In genomic region chr6:100257661-100258395, GRCh38 we compare ENCODE assay signal across 8 cellular contexts.
DNase-seq lines count a peak whose midpoint lies in the region; ATAC-seq, FAIRE-seq and TF ChIP-seq lines count a peak whose summit lies in the region.

No MANE protein-coding gene starts in this region.

- in situ Hi-C loops in HepG2 (cut with HindIII; ENCODE audit: extremely low pct_ligation_motif_present, low pct_unique_long_range_greater_than_20kb) = no loop called here

- ATAC-seq in HepG2 (peak; percentile 62), right lobe of liver (no peak), HG02840 (IDR thresholded peaks at IDR 0.05; ENCODE audit: low FRiP score, unreplicated experiment) (peak; percentile 83), upper lobe of right lung (no peak)

- H3K4me3 ChIP-seq in HepG2 (replicated peaks in 1 of 3; ENCODE audit: insufficient read depth in 1 of 3, low read depth in 2 of 3, low read length in 3 of 3) = no peak overlapping the region
- H3K4me3 ChIP-seq in right lobe of liver = no peak overlapping the region
- H3K4me3 ChIP-seq in neural progenitor cell = no peak overlapping the region
- H3K4me3 ChIP-seq in upper lobe of right lung = no peak overlapping the region

- H3K27me3 ChIP-seq in HepG2 (ENCODE audit: control insufficient read depth in 1 of 2, insufficient read depth in 2 of 2, low read length in 2 of 2) (no peaks in the 10 kb centered on the region), right lobe of liver (no peaks in the 10 kb centered on the region), neural progenitor cell (no peaks in the 10 kb centered on the region), upper lobe of right lung (no peaks in the 10 kb centered on the region)

- CTCF ChIA-PET in HepG2 (lab: Yijun Ruan, JAX; ENCODE audit: low intra/inter-chr PET ratio, low total read pairs) = no interaction called here

- H3K4me2 ChIP-seq in HepG2 (ENCODE audit: low read depth, low read length) = no peak overlapping the region
- H3K4me2 ChIP-seq in neural progenitor cell = peak overlapping the region; percentile 56

- TF ChIP-seq EP300 in HepG2 (IDR thresholded peaks at IDR 0.05; ENCODE audit: low read depth in 2 of 2, low read length in 2 of 2) (no peak), HepG2 (CRISPR knock-in tag; IDR thresholded peaks at IDR 0.05; ENCODE audit: borderline replicate concordance) (no peak)

- TF ChIP-seq RAD21 in HepG2 (CRISPR knock-in tag; IDR thresholded peaks at IDR 0.05) = no peak

- no peaks in the 10 kb centered on the region for H3K4me1 ChIP-seq in HepG2 (ENCODE audit: insufficient read depth, low read length)
- H3K4me1 ChIP-seq in right lobe of liver = no peaks in the 10 kb centered on the region
- peaks cover 21% of the 10 kb centered on the region for H3K4me1 ChIP-seq in neural progenitor cell
- no peaks in the 10 kb centered on the region for H3K4me1 ChIP-seq in upper lobe of right lung

- H3K9ac ChIP-seq in HepG2 (ENCODE audit: insufficient read depth, low read depth, low read length) = no peak overlapping the region
- H3K9ac ChIP-seq in neural progenitor cell = no peak overlapping the region

- H3K4me1 Mint-ChIP-seq in neural progenitor cell = peaks cover 15% of the 10 kb centered on the region

- peak; percentile 53 for FAIRE-seq in HepG2 (lab: Jason Lieb, UNC)

- H3K79me2 ChIP-seq in HepG2 (ENCODE audit: insufficient read depth, low read length) (no peaks in the 10 kb centered on the region), neural progenitor cell (ENCODE audit: low read depth) (no peaks in the 10 kb centered on the region)

- H2AFZ ChIP-seq in HepG2 (ENCODE audit: low read length) (no peak overlapping the region), neural progenitor cell (replicated peaks) (no peak overlapping the region)

- no TSS peak for BruUV-seq in HepG2 (replicated peaks; lab: Mats Ljungman, UMichigan)

- intact Hi-C loops in HepG2 (cut with micrococcal nuclease; ENCODE audit: unreplicated experiment) (no loop called here), right lobe of liver (cut with DNase I) (no loop called here), upper lobe of right lung (cut with DNase I) (no loop called here)

- H4K20me1 ChIP-seq in HepG2 (ENCODE audit: insufficient read depth, low read length) (no peaks in the 10 kb centered on the region), neural progenitor cell (ENCODE audit: low read depth) (no peaks in the 10 kb centered on the region)

- H3K27me3 Mint-ChIP-seq in neural progenitor cell (ENCODE audit: insufficient read depth, low read depth) = peaks cover 2% of the 10 kb centered on the region

- H3K27ac ChIP-seq in HepG2 (ENCODE audit: extremely low read length, insufficient read depth, low read length) = no peak overlapping the region
- H3K27ac ChIP-seq in right lobe of liver = no peak overlapping the region
- H3K27ac ChIP-seq in neural progenitor cell = no peak overlapping the region
- H3K27ac ChIP-seq in upper lobe of right lung = no peak overlapping the region

- no peaks in the 10 kb centered on the region for H3K9me3 ChIP-seq in HepG2 (ENCODE audit: low read length)
- H3K9me3 ChIP-seq in right lobe of liver = no peaks in the 10 kb centered on the region
- no peaks in the 10 kb centered on the region for H3K9me3 ChIP-seq in neural progenitor cell (ENCODE audit: low read depth)
- no peaks in the 10 kb centered on the region for H3K9me3 ChIP-seq in upper lobe of right lung

- peaks cover 3% of the 10 kb centered on the region for H3F3A ChIP-seq in neural progenitor cell (ENCODE audit: low read depth)

- no peaks in the 10 kb centered on the region for H3K36me3 Mint-ChIP-seq in neural progenitor cell

- POLR2A ChIA-PET in HepG2 (lab: Yijun Ruan, JAX) = no interaction called here

- TF ChIP-seq POLR2A in HepG2 (IDR thresholded peaks at IDR 0.05; ENCODE audit: insufficient read depth in 1 of 2, low read depth in 2 of 2, low read length in 2 of 2) = no peak
- no peak for TF ChIP-seq POLR2A in right lobe of liver (IDR thresholded peaks at IDR 0.05)

- H3K27ac Mint-ChIP-seq in neural progenitor cell = no peak overlapping the region

- no peak overlapping the region for H3K4me3 Mint-ChIP-seq in neural progenitor cell

- 7% methylated on average over 5 of the region's 5 CpGs for WGBS in HepG2 (ENCODE audit: low lambda C conversion rate)
- WGBS in right lobe of liver (ENCODE audit: insufficient coverage, low coverage, low lambda C conversion rate, missing lambda C conversion rate) = 29% methylated on average over 5 of the region's 5 CpGs

- H3K36me3 ChIP-seq in HepG2 (replicated peaks in 1 of 2; ENCODE audit: control insufficient read depth in 1 of 2, insufficient read depth in 2 of 2, low read length in 2 of 2) (no peaks in the 10 kb centered on the region), right lobe of liver (no peaks in the 10 kb centered on the region), neural progenitor cell (no peaks in the 10 kb centered on the region), upper lobe of right lung (no peaks in the 10 kb centered on the region)

- DNase-seq in HepG2 (ENCODE audit: low spot score) (peak; percentile 9), right lobe of liver (no peak), NCI-H1092 treated with DMSO at 0.1 percent for 48 hours (lab: John Stamatoyannopoulos, UW) (peak; percentile 34), amniotic stem cell (lab: John Stamatoyannopoulos, UW) (peak; percentile 23), neural progenitor cell (ENCODE audit: low spot score) (peak; percentile 64), upper lobe of right lung (no peak), NCI-H187 treated with DMSO at 0.1 percent for 48 hours (lab: John Stamatoyannopoulos, UW) (no peak)

- TF ChIP-seq CTCF in HepG2 (CRISPR knock-in tag; IDR thresholded peaks at IDR 0.05) = peak; percentile 20; the same call in 1 of the 2 replicates
- no peak for TF ChIP-seq CTCF in right lobe of liver (IDR thresholded peaks at IDR 0.05)
- peak; percentile 32 for TF ChIP-seq CTCF in neural progenitor cell (IDR thresholded peaks at IDR 0.05)
- no peak for TF ChIP-seq CTCF in upper lobe of right lung (IDR thresholded peaks at IDR 0.05)

- no peaks in the 10 kb centered on the region for H3K9me3 Mint-ChIP-seq in neural progenitor cell

TF ChIP-seq in HepG2, 621 proteins besides CTCF, POLR2A, EP300 and RAD21:
- TF ChIP-seq TRAFD1 (CRISPR knock-in tag; IDR thresholded peaks at IDR 0.05; ENCODE audit: borderline replicate concordance) = no peak
- TF ChIP-seq ZNF205 (CRISPR knock-in tag; IDR thresholded peaks at IDR 0.05) = no peak
- TF ChIP-seq HOXA9 (CRISPR knock-in tag; IDR thresholded peaks at IDR 0.05; ENCODE audit: borderline replicate concordance) = no peak
- no peak for TF ChIP-seq IRF2 (CRISPR knock-in tag; IDR thresholded peaks at IDR 0.05)
- TF ChIP-seq EED (CRISPR knock-in tag; IDR thresholded peaks at IDR 0.05) = no peak
- no peak for TF ChIP-seq ARID5B (CRISPR knock-in tag; IDR thresholded peaks at IDR 0.05)
- no peak for TF ChIP-seq PHF5A (CRISPR knock-in tag; IDR thresholded peaks at IDR 0.05; ENCODE audit: low read depth, unreplicated experiment)
TF ChIP-seq in HepG2: peak in this region for 0.

Comparison
In these comparisons a context has a peak if more than half of its experiments do, and no peak if none do; other contexts are left out.
1. ATAC-seq: peak in HepG2 (single experiment) and HG02840 (single experiment); none in right lobe of liver (0 of 4) and upper lobe of right lung (single experiment).
2. DNase-seq: peak in HepG2 (single experiment), NCI-H1092 treated with DMSO at 0.1 percent for 48 hours (single experiment), amniotic stem cell (single experiment) and neural progenitor cell (single experiment); none in right lobe of liver (0 of 3), upper lobe of right lung (single experiment) and NCI-H187 treated with DMSO at 0.1 percent for 48 hours (single experiment).
3. CTCF ChIP-seq: peak in HepG2 (single experiment) and neural progenitor cell (single experiment); none in right lobe of liver (0 of 4) and upper lobe of right lung (single experiment).